ENCODE assay signal across 15 cellular contexts in genomic region chr6:158782432-158783166, GRCh38. TPM values are rescaled to one million over a fixed set of nuclear protein-coding genes. Genes with fewer than 3 reads are reported as not detected.
A peak's percentile ranks its signal among the peaks of the same experiment; 100 is the strongest.
DNase-seq lines count a peak whose midpoint lies in the region; ATAC-seq, FAIRE-seq and TF ChIP-seq lines count a peak whose summit lies in the region.
"Had no signal": no experiment of that assay in that cellular context is flagged by ENCODE, and none has a peak within 500 bp of the region (broad histone marks: within the 10 kb centered on the region; RNA-seq: fewer than 3 reads in every experiment).

No MANE protein-coding gene starts in this region.

- H3K4me1 ChIP-seq in GM12878 (ENCODE audit: control insufficient read depth, insufficient read depth, low read length) (no peaks in the 10 kb centered on the region), esophagus muscularis mucosa (peaks cover 0 to 9% (median 2%) of the 10 kb centered on the region in 4 donors)
- H3K4me1 ChIP-seq in naive thymus-derived CD4-positive, alpha-beta T cell (ENCODE audit: control insufficient read depth in 2 of 2, insufficient read depth in 2 of 2, low read length in 2 of 2), result peaks cover 0 to 5% of the 10 kb centered on the region in 2 donors
- H3K4me1 ChIP-seq: psoas muscle, SJCRH30 had no signal

- TF ChIP-seq POLR2A in GM12878 (IDR thresholded peaks at IDR 0.05; ENCODE audit: low read depth, low read length), result 0 out of 2 replicates have a peak, but pooled peaks have one; percentile 41
- TF ChIP-seq POLR2A in esophagus muscularis mucosa (IDR thresholded peaks at IDR 0.05; ENCODE audit: low read depth), result no peak

- in situ Hi-C loops in GM12878 (cut with MboI), result no loop called here

- H3K36me3 Mint-ChIP-seq in CD4-positive, alpha-beta T cell (ENCODE audit: low read depth), result peaks cover 100% of the 10 kb centered on the region
- peaks cover 11% of the 10 kb centered on the region for H3K36me3 Mint-ChIP-seq in IgD-negative memory B cell
- peaks cover 7 to 75% (median 45%) of the 10 kb centered on the region in 5 donors for H3K36me3 Mint-ChIP-seq in naive thymus-derived CD4-positive, alpha-beta T cell

- no peaks in the 10 kb centered on the region for H3K9me3 ChIP-seq in CD4-positive, alpha-beta T cell (ENCODE audit: control insufficient read depth, low read length)
- no peaks in the 10 kb centered on the region for H3K9me3 ChIP-seq in GM12878 (replicated peaks; ENCODE audit: control insufficient read depth, insufficient read depth, low read length)
- no peaks in the 10 kb centered on the region for H3K9me3 ChIP-seq in naive thymus-derived CD4-positive, alpha-beta T cell (ENCODE audit: control insufficient read depth in 2 of 3, low read length in 3 of 3)
- no peaks in the 10 kb centered on the region for H3K9me3 ChIP-seq in esophagus muscularis mucosa
- H3K9me3 ChIP-seq: mucosa of descending colon, psoas muscle, SJCRH30 had no signal

- no peak for TF ChIP-seq RAD21 in GM12878 (IDR thresholded peaks at IDR 0.05; ENCODE audit: insufficient read depth, low read depth, low read length)

- H3K9me3 Mint-ChIP-seq in CD4-positive, alpha-beta T cell, result no peaks in the 10 kb centered on the region
- H3K9me3 Mint-ChIP-seq in IgD-negative memory B cell, result no peaks in the 10 kb centered on the region
- H3K9me3 Mint-ChIP-seq in naive thymus-derived CD4-positive, alpha-beta T cell, result no peaks in the 10 kb centered on the region

- FAIRE-seq in GM12878 (lab: Jason Lieb, UNC), result no peak
- FAIRE-seq: endometrium, islet of Langerhans had no signal

- peak overlapping the region; percentile 72 for H3K27ac Mint-ChIP-seq in CD4-positive, alpha-beta T cell
- peak overlapping the region; percentile 90 to 99 (median 96) for H3K27ac Mint-ChIP-seq in IgD-negative memory B cell
- peak overlapping the region in 5 of 9 donors; percentile 13 to 77 (median 48) for H3K27ac Mint-ChIP-seq in naive thymus-derived CD4-positive, alpha-beta T cell

- H3K9ac ChIP-seq in GM12878 (ENCODE audit: control insufficient read depth, insufficient read depth, low read length), result no peak overlapping the region

- no peak overlapping the region for H2AFZ ChIP-seq in GM12878 (ENCODE audit: control insufficient read depth, low read depth, low read length)

- POLR2A ChIA-PET in CD4-positive, alpha-beta T cell (lab: Charles Lee), result interaction anchor here (1.1 to 2.5 kb wide), 2 partner anchors 10 to 87 kb away, joined by 3 to 9 read pairs; no protein-coding TSS in a partner anchor
- POLR2A ChIA-PET in GM12878 (lab: Charles Lee), result interaction anchor here (0.5 kb wide), 1 partner anchor 72 kb away, joined by 3 read pairs; no protein-coding TSS in a partner anchor
- POLR2A ChIA-PET in naive thymus-derived CD4-positive, alpha-beta T cell (lab: Charles Lee), result interaction anchor here (0.6 to 1.3 kb wide), 3 partner anchors 19 to 87 kb away, joined by 4 read pairs; no protein-coding TSS in a partner anchor

- DNase-seq in CD4-positive, alpha-beta T cell, result no peak
- no peak for DNase-seq in GM12878 (ENCODE audit: low read depth, low spot score)
- no peak for DNase-seq in naive thymus-derived CD4-positive, alpha-beta T cell
- DNase-seq in esophagus muscularis mucosa (ENCODE audit: extremely low spot score), result no peak
- no peak for DNase-seq in NCI-H2081 (lab: John Stamatoyannopoulos, UW)
- DNase-seq: activated naive CD4-positive, alpha-beta T cell treated with anti-CD3 and anti-CD28 coated beads, Interleukin-2, amount 50 U/mL, for 16 hours; psoas muscle; SJCRH30; stimulated activated CD4-positive, alpha-beta T cell treated with anti-CD3 and anti-CD28 coated beads, Interleukin-12 subunit alpha, Interleukin-12 subunit beta, amount 100 ng/mL, for 4 hours had no signal

- WGBS in GM12878 (ENCODE audit: insufficient coverage, insufficient replicate concordance, low lambda C conversion rate, missing lambda C conversion rate), result 93% methylated on average over 11 of the region's 11 CpGs
- 90% methylated on average over 10 of the region's 11 CpGs for WGBS in esophagus muscularis mucosa

- H3K4me2 ChIP-seq in GM12878 (ENCODE audit: control insufficient read depth, insufficient read depth), result no peak overlapping the region

- RAD21 ChIA-PET in GM12878 (lab: Charles Lee; ENCODE audit: unreplicated experiment), result no interaction called here

- SMC1A ChIA-PET in GM12878 (lab: Charles Lee; ENCODE audit: uncharacterized antibody, unreplicated experiment), result interaction anchor here (0.6 to 1.3 kb wide), 3 partner anchors 9 to 415 kb away, joined by 3 read pairs; no protein-coding TSS in a partner anchor

- TF ChIP-seq CTCF in CD4-positive, alpha-beta T cell (IDR thresholded peaks at IDR 0.05), result no peak
- TF ChIP-seq CTCF in GM12878 (IDR thresholded peaks at IDR 0.05 in 2 of 3, conservative IDR thresholded peaks at IDR 0.05 in 1 of 3; ENCODE audit: control insufficient read depth in 2 of 3, extremely low read depth in 1 of 3, insufficient read depth in 1 of 3, low read depth in 3 of 3, low read length in 3 of 3), result no peak
- TF ChIP-seq CTCF in esophagus muscularis mucosa (IDR thresholded peaks at IDR 0.05), result no peak

- BruUV-seq in GM12878 (replicated peaks; lab: Mats Ljungman, UMichigan), result no TSS peak

- no peaks in the 10 kb centered on the region; the same call in 1 of the 2 replicates for H4K20me1 ChIP-seq in GM12878 (ENCODE audit: control insufficient read depth, insufficient read depth)

- peaks cover 51% of the 10 kb centered on the region for H3K4me1 Mint-ChIP-seq in CD4-positive, alpha-beta T cell (ENCODE audit: low read depth)
- peaks cover 10 to 32% (median 19%) of the 10 kb centered on the region in 3 donors for H3K4me1 Mint-ChIP-seq in IgD-negative memory B cell
- H3K4me1 Mint-ChIP-seq in naive thymus-derived CD4-positive, alpha-beta T cell, result peaks cover 0 to 40% (median 31%) of the 10 kb centered on the region in 7 donors

- no peaks in the 10 kb centered on the region for H3K27me3 ChIP-seq in CD4-positive, alpha-beta T cell (ENCODE audit: control insufficient read depth, insufficient read depth, low read length)
- no peaks in the 10 kb centered on the region for H3K27me3 ChIP-seq in GM12878 (replicated peaks in 1 of 2; ENCODE audit: control insufficient read depth in 2 of 2, insufficient read depth in 2 of 2, low read length in 1 of 2)
- no peaks in the 10 kb centered on the region for H3K27me3 ChIP-seq in naive thymus-derived CD4-positive, alpha-beta T cell (ENCODE audit: control insufficient read depth in 2 of 2, insufficient read depth in 2 of 2, low read length in 2 of 2)
- H3K27me3 ChIP-seq in esophagus muscularis mucosa, result no peaks in the 10 kb centered on the region
- H3K27me3 ChIP-seq: SJCRH30 had no signal

- TF ChIP-seq EP300 in GM12878 (IDR thresholded peaks at IDR 0.05; ENCODE audit: borderline replicate concordance in 1 of 2, control insufficient read depth in 1 of 2, low read depth in 2 of 2, low read length in 2 of 2) (no peak), esophagus muscularis mucosa (IDR thresholded peaks at IDR 0.05) (no peak)

- H3K79me2 ChIP-seq in GM12878 (ENCODE audit: control insufficient read depth, insufficient read depth, low read length), result peaks cover 2% of the 10 kb centered on the region

- H3K27ac ChIP-seq in CD4-positive, alpha-beta T cell (ENCODE audit: low read depth, low read length), result no peak overlapping the region
- no peak overlapping the region for H3K27ac ChIP-seq in GM12878 (ENCODE audit: control insufficient read depth, insufficient read depth)
- H3K27ac ChIP-seq in naive thymus-derived CD4-positive, alpha-beta T cell (ENCODE audit: low read depth, low read length), result no peak overlapping the region
- H3K27ac ChIP-seq in esophagus muscularis mucosa (replicated peaks in 1 of 4), result no peak overlapping the region
- H3K27ac ChIP-seq: psoas muscle, SJCRH30 had no signal

- no peak for ATAC-seq in CD4-positive, alpha-beta T cell (ENCODE audit: poor library complexity)
- no peak for ATAC-seq in GM12878
- no peak for ATAC-seq in naive thymus-derived CD4-positive, alpha-beta T cell
- no peak for ATAC-seq in HG03280 (IDR thresholded peaks at IDR 0.05; ENCODE audit: unreplicated experiment)
- no peak for ATAC-seq in HG02759 (IDR thresholded peaks at IDR 0.05; ENCODE audit: unreplicated experiment)

- no peaks in the 10 kb centered on the region for H3K27me3 Mint-ChIP-seq in CD4-positive, alpha-beta T cell
- H3K27me3 Mint-ChIP-seq in IgD-negative memory B cell, result no peaks in the 10 kb centered on the region
- no peaks in the 10 kb centered on the region for H3K27me3 Mint-ChIP-seq in naive thymus-derived CD4-positive, alpha-beta T cell

- CTCF ChIA-PET in CD4-positive, alpha-beta T cell (lab: Charles Lee), result interaction anchor here (0.8 kb wide), 1 partner anchor 191 kb away, joined by 3 read pairs; no protein-coding TSS in a partner anchor
- CTCF ChIA-PET in GM12878 (lab: Yijun Ruan, JAX), result interaction anchor here (0.8 to 1.5 kb wide), 2 partner anchors 65 to 191 kb away, joined by 3 to 4 read pairs; no protein-coding TSS in a partner anchor
- CTCF ChIA-PET in naive thymus-derived CD4-positive, alpha-beta T cell (lab: Charles Lee), result no interaction called here

- no peak overlapping the region for H3K4me3 ChIP-seq in GM12878
- no peak overlapping the region for H3K4me3 ChIP-seq in naive thymus-derived CD4-positive, alpha-beta T cell (ENCODE audit: low read length)
- no peak overlapping the region for H3K4me3 ChIP-seq in esophagus muscularis mucosa
- H3K4me3 ChIP-seq: mucosa of descending colon, psoas muscle, SJCRH30 had no signal

- peak overlapping the region; percentile 56 for H3K4me3 Mint-ChIP-seq in CD4-positive, alpha-beta T cell
- H3K4me3 Mint-ChIP-seq in IgD-negative memory B cell, result peak overlapping the region in 2 of 4 donors; percentile 63 to 81
- H3K4me3 Mint-ChIP-seq in naive thymus-derived CD4-positive, alpha-beta T cell, result no peak overlapping the region

- intact Hi-C loops in CD4-positive, alpha-beta T cell (cut with DNase I, micrococcal nuclease), result no loop called here
- intact Hi-C loops in GM12878 (cut with micrococcal nuclease; ENCODE audit: unreplicated experiment) (no loop called here), esophagus muscularis mucosa (cut with DNase I) (no loop called here)
- intact Hi-C loops in naive thymus-derived CD4-positive, alpha-beta T cell (cut with micrococcal nuclease), result no loop called here

- peaks cover 62 to 64% of the 10 kb centered on the region in 2 experiments for H3K36me3 ChIP-seq in GM12878 (ENCODE audit: control insufficient read depth in 2 of 2, insufficient read depth in 2 of 2, low read length in 1 of 2)
- peaks cover 53 to 84% (median 64%) of the 10 kb centered on the region in 3 experiments for H3K36me3 ChIP-seq in naive thymus-derived CD4-positive, alpha-beta T cell (ENCODE audit: control insufficient read depth in 2 of 3, insufficient read depth in 3 of 3, low read length in 3 of 3)
- H3K36me3 ChIP-seq in esophagus muscularis mucosa, result peaks cover 75 to 100% (median 91%) of the 10 kb centered on the region in 4 donors

RNA-seq across cellular contexts. Expression of gene EZR, which starts 36.6 kb away (rescaled TPM):
- total RNA-seq in CD4-positive, alpha-beta T cell, result 100 to 1,000 TPM; 434 to 449 TPM
- polyA plus RNA-seq in IgD-negative memory B cell (588 TPM), GM12878 (2011; rRNA removed) (93.4 and 128 TPM in 2 replicates), GM12878 (2014; fragmentation: Illumina TruSeq; extraction: Trizol) (141 and 160 TPM in 2 replicates), GM12878 (2014; fragmentation: Nextera tagmentation; extraction: Ambion mirVana) (10 to 100 TPM; 79.1 to 98.6 TPM), GM12878 (2014; rRNA removed) (162 and 171 TPM in 2 replicates), GM12878 (2016; fragmentation: Nextera tagmentation; extraction: Ambion mirVana) (100 to 1,000 TPM; 277 to 282 TPM)
- 54.4 and 55.1 TPM in 2 replicates for total RNA-seq in GM12878 (2013; cell fraction: nucleolus; rRNA removed)
- total RNA-seq in GM12878 (2014; rRNA removed) (189 and 200 TPM in 2 replicates), GM12878 (2014; rRNA removed; fragmentation: Illumina TruSeq; extraction: Trizol) (155 and 160 TPM in 2 replicates), GM12878 (2021) (248 and 249 TPM in 2 replicates), esophagus muscularis mucosa (100 to 1,000 TPM; 205 to 226 (median 212) TPM)
- polyA plus RNA-seq in GM12878 (2011; ENCODE audit: low read depth), result 148 TPM
- polyA plus RNA-seq in GM12878 (2011; cell fraction: cytosol; rRNA removed), result 112 and 120 TPM in 2 replicates
- polyA plus RNA-seq in GM12878 (2011; cell fraction: nucleus; rRNA removed), result 120 and 221 TPM in 2 replicates
- 164 and 171 TPM in 2 replicates for polyA plus RNA-seq in GM12878 (2012)
- polyA minus RNA-seq in GM12878 (2011; rRNA and poly(A)+ RNA removed), result 93.4 and 100 TPM in 2 replicates
- polyA minus RNA-seq in GM12878 (2011; cell fraction: cytosol; rRNA and poly(A)+ RNA removed), result 46.6 and 47.4 TPM in 2 replicates
- polyA minus RNA-seq in GM12878 (2011; cell fraction: nucleus; rRNA and poly(A)+ RNA removed), result 24.4 and 59.1 TPM in 2 replicates
- 100 to 1,000 TPM; 132 to 201 (median 163) TPM for total RNA-seq in naive thymus-derived CD4-positive, alpha-beta T cell
- 100 to 1,000 TPM; 115 to 140 TPM for polyA plus RNA-seq in naive thymus-derived CD4-positive, alpha-beta T cell
